Comparison of ENCODE assay signal across 22 cellular contexts in the genomic region with DNA sequence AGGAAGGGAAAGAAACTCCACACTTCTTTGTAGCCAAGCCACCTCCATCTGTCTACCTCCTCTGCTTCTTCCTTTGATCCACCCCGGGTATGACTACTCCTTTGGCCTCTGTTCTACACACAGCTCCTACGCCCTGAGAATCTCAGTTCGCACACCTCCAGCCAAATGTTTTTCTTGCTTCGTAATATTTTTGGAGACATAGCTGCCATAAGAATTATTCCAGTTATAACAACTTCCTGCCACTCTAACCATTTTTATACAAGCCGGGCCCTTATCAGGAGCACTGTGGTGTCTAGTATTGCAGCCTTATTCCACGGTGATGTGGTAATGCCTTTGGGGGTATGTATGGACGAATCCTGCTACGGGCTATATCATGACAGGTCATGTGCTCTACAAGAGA.
DNase-seq lines count a peak whose midpoint lies in the region; ATAC-seq and TF ChIP-seq lines count a peak whose summit lies in the region.
"Had no signal": no experiment of that assay in that cellular context is flagged by ENCODE, and none has a peak within 500 bp of the region (broad histone marks: within the 10 kb centered on the region; RNA-seq: fewer than 3 reads in every experiment).

No MANE protein-coding gene starts in this region.

- WGBS in hepatocyte (ENCODE audit: low lambda C conversion rate, missing lambda C conversion rate), result 98% methylated on average over 8 of the region's 8 CpGs

- H3K27me3 ChIP-seq in hepatocyte, result no peaks in the 10 kb centered on the region
- H3K27me3 ChIP-seq: BE2C, SJCRH30 had no signal

- TF ChIP-seq CTCF in chondrocyte (IDR thresholded peaks at IDR 0.05), result no peak
- no peak for TF ChIP-seq CTCF in nephron (IDR thresholded peaks at IDR 0.05; ENCODE audit: unreplicated experiment in 3 of 3)
- no peak for TF ChIP-seq CTCF in hepatocyte (IDR thresholded peaks at IDR 0.05; ENCODE audit: poor library complexity)

- CTCF ChIA-PET in activated naive CD4-positive, alpha-beta T cell treated with anti-CD3 and anti-CD28 coated beads, Interleukin-2, amount 10 ng/mL, durations not matched to agents 7 days and 5 days (lab: Charles Lee), result no interaction called here

- H3K9me3 Mint-ChIP-seq in chondrocyte (ENCODE audit: low read depth), result peaks cover 7% of the 10 kb centered on the region
- peaks cover 11% of the 10 kb centered on the region for H3K9me3 Mint-ChIP-seq in nephron
- peaks cover 7% of the 10 kb centered on the region for H3K9me3 Mint-ChIP-seq in activated naive CD4-positive, alpha-beta T cell treated with anti-CD3 and anti-CD28 coated beads, Interleukin-2, amount 10 ng/mL, durations not matched to agents 7 days and 5 days

- H3K4me2 ChIP-seq in hepatocyte, result no peak overlapping the region
- H3K4me2 ChIP-seq: A549 had no signal

- no peaks in the 10 kb centered on the region for H3K79me2 ChIP-seq in hepatocyte

- H3K36me3 Mint-ChIP-seq in chondrocyte (ENCODE audit: low read depth), result peaks cover 28% of the 10 kb centered on the region
- H3K36me3 Mint-ChIP-seq in nephron (ENCODE audit: low read depth), result peaks cover 37% of the 10 kb centered on the region
- H3K36me3 Mint-ChIP-seq in activated naive CD4-positive, alpha-beta T cell treated with anti-CD3 and anti-CD28 coated beads, Interleukin-2, amount 10 ng/mL, durations not matched to agents 7 days and 5 days, result no peaks in the 10 kb centered on the region

- H3K9me3 ChIP-seq in hepatocyte (ENCODE audit: low read depth), result no peaks in the 10 kb centered on the region
- H3K9me3 ChIP-seq: BE2C had no signal

- no peak for DNase-seq in chondrocyte (ENCODE audit: low spot score)
- DNase-seq in sciatic nerve (ENCODE audit: low spot score), result no peak
- no peak for DNase-seq in hepatocyte (ENCODE audit: low spot score)
- DNase-seq in activated naive CD4-positive, alpha-beta T cell treated with anti-CD3 and anti-CD28 coated beads, Interleukin-2, amount 10 ng/mL, durations not matched to agents 7 days and 5 days, result no peak
- no peak for DNase-seq in HuH-7.5 (ENCODE audit: low spot score)
- DNase-seq: BE2C; KG1; NCI-H1105; NCI-H146; NCI-H2029; NCI-H226; NCI-H510A treated with DMSO at 0.1 percent for 48 hours; NCI-H774; NK-92 treated with Interleukin-12 subunit alpha and Interleukin-12 subunit beta, amount 100 ng/mL, for 24 hours; SJCRH30 had no signal

- ATAC-seq in sciatic nerve (peak; percentile 31), GM18907 (IDR thresholded peaks at IDR 0.05; ENCODE audit: unreplicated experiment) (no peak)
- ATAC-seq: A549, HepG2, Panc1 had no signal

- no peaks in the 10 kb centered on the region for H3K4me1 ChIP-seq in hepatocyte (ENCODE audit: insufficient read depth)
- H3K4me1 ChIP-seq: A549, BE2C, SJCRH30 had no signal

- intact Hi-C loops in sciatic nerve (cut with DNase I), result no loop called here

- H3K4me3 Mint-ChIP-seq in chondrocyte (ENCODE audit: unreplicated experiment) (no peak overlapping the region), nephron (no peak overlapping the region)
- no peak overlapping the region for H3K4me3 Mint-ChIP-seq in activated naive CD4-positive, alpha-beta T cell treated with anti-CD3 and anti-CD28 coated beads, Interleukin-2, amount 10 ng/mL, durations not matched to agents 7 days and 5 days

- H3K27me3 Mint-ChIP-seq in chondrocyte (ENCODE audit: low read depth) (no peaks in the 10 kb centered on the region), nephron (ENCODE audit: low read depth) (peaks cover 4% of the 10 kb centered on the region)
- peaks cover 8% of the 10 kb centered on the region for H3K27me3 Mint-ChIP-seq in activated naive CD4-positive, alpha-beta T cell treated with anti-CD3 and anti-CD28 coated beads, Interleukin-2, amount 10 ng/mL, durations not matched to agents 7 days and 5 days

- H3K9me2 ChIP-seq in hepatocyte (replicated peaks; ENCODE audit: insufficient read depth), result no peaks in the 10 kb centered on the region

- no peak overlapping the region for H3K4me3 ChIP-seq in hepatocyte
- H3K4me3 ChIP-seq: A549, SJCRH30 had no signal

- no peak overlapping the region for H2AFZ ChIP-seq in hepatocyte

- H3K27ac ChIP-seq in angular gyrus (ENCODE audit: low read depth, low read length) (peak overlapping the region; percentile 74), hepatocyte (no peak overlapping the region)
- H3K27ac ChIP-seq: A549, HL-60, SJCRH30 had no signal

- H3K4me1 Mint-ChIP-seq in chondrocyte (ENCODE audit: low read depth) (peaks cover 43% of the 10 kb centered on the region), nephron (peaks cover 23% of the 10 kb centered on the region)
- no peaks in the 10 kb centered on the region for H3K4me1 Mint-ChIP-seq in activated naive CD4-positive, alpha-beta T cell treated with anti-CD3 and anti-CD28 coated beads, Interleukin-2, amount 10 ng/mL, durations not matched to agents 7 days and 5 days

- H3K36me3 ChIP-seq in hepatocyte (replicated peaks; ENCODE audit: insufficient read depth, low read depth), result no peaks in the 10 kb centered on the region

- peak overlapping the region; percentile 87 for H3K27ac Mint-ChIP-seq in chondrocyte (ENCODE audit: unreplicated experiment)
- H3K27ac Mint-ChIP-seq in nephron, result peak overlapping the region in 2 of 3 experiments; percentile 39 to 54
- H3K27ac Mint-ChIP-seq in activated naive CD4-positive, alpha-beta T cell treated with anti-CD3 and anti-CD28 coated beads, Interleukin-2, amount 10 ng/mL, durations not matched to agents 7 days and 5 days, result no peak overlapping the region

- H4K20me1 ChIP-seq in hepatocyte (ENCODE audit: insufficient read depth, poor library complexity, severe bottlenecking), result no peaks in the 10 kb centered on the region
